In the genomic region with DNA sequence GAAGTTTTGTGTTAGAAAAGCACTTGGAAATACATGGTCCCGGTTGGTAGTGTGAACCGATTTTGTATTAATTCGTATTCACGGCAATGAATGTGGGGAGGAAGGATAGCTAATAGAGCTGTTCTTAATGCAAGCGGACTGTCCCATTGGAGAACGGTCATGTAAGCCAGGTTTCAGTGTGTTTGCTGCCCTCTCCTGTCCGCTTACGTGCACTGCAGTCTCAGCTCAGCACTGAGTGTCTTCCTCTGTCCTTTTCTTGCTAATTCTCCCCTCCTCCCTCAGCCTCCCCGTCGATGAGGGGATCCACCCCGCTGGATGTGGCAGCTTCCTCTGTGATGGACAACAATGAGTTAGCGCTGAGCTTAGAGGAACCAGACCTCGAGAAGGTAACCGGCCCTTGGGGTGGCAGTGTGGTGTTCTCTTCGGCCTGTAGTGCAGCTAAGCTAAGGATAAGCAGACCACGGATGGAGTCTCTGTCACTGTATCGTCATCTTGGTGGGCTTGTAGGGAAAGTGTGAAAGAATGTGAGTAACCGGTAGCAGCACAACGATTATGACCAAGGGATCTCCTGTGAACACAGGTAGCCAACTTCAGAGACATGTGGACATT, we compare ENCODE assay signal across 8 cellular contexts.
A peak's percentile ranks its signal among the peaks of the same experiment; 100 is the strongest.
DNase-seq lines count a peak whose midpoint lies in the region; ATAC-seq, FAIRE-seq and TF ChIP-seq lines count a peak whose summit lies in the region.

No MANE protein-coding gene starts in this region.

- H3K9me3 Mint-ChIP-seq in activated naive CD4-positive, alpha-beta T cell treated with anti-CD3 and anti-CD28 coated beads, Interleukin-2, amount 50 U/mL, for 72 hours: no peaks in the 10 kb centered on the region
- no peaks in the 10 kb centered on the region for H3K9me3 Mint-ChIP-seq in progenitor cell of endocrine pancreas (ENCODE audit: low read depth)

- FAIRE-seq in urothelium cell line (lab: Jason Lieb, UNC): peak; percentile 91

- no peaks in the 10 kb centered on the region for H3K9me3 ChIP-seq in SK-N-SH

- H3K9me2 ChIP-seq in SK-N-SH: no peaks in the 10 kb centered on the region

- H3K27me3 ChIP-seq in SK-N-SH (ENCODE audit: insufficient read depth): 0 out of 2 replicates have a peak, but pooled peaks cover 7% of the 10 kb centered on the region

- peak; percentile 94 for TF ChIP-seq RAD21 in SK-N-SH (IDR thresholded peaks at IDR 0.05; ENCODE audit: low read length)

- H3K36me3 ChIP-seq in SK-N-SH (replicated peaks in 1 of 2; ENCODE audit: control insufficient read depth in 1 of 2, insufficient read depth in 2 of 2, low read length in 1 of 2): no peaks in the 10 kb centered on the region

- H4K20me1 ChIP-seq in SK-N-SH (ENCODE audit: insufficient read depth): no peaks in the 10 kb centered on the region

- DNase-seq in AML-193 (lab: John Stamatoyannopoulos, UW) (peak; percentile 43 to 51), KG1 (lab: John Stamatoyannopoulos, UW) (peak; percentile 56), SK-N-SH (peak; percentile 66), Right ventricle myocardium superior (peak; percentile 75), progenitor cell of endocrine pancreas (ENCODE audit: low spot score, unreplicated experiment) (peak; percentile 64), urothelium cell line (ENCODE audit: low spot score) (peak; percentile 63)
- peak in 1 of 2 donors; percentile 60 for DNase-seq in activated naive CD4-positive, alpha-beta T cell treated with anti-CD3 and anti-CD28 coated beads, Interleukin-2, amount 50 U/mL, for 72 hours (ENCODE audit: low spot score in 2 of 2)

- no peaks in the 10 kb centered on the region for H3K4me1 Mint-ChIP-seq in progenitor cell of endocrine pancreas (ENCODE audit: low read depth)

- intact Hi-C loops in Right ventricle myocardium superior (cut with DNase I): loop anchor here (5.0 to 10.0 kb wide), 3 partner anchors 406 to 613 kb away; no protein-coding TSS in a partner anchor

- no peak overlapping the region for H3K9ac ChIP-seq in SK-N-SH

- H3K4me3 Mint-ChIP-seq in progenitor cell of endocrine pancreas (ENCODE audit: low read depth): no peak overlapping the region

- no peak overlapping the region for H3K27ac ChIP-seq in SK-N-SH (ENCODE audit: low read depth in 2 of 2, low read length in 1 of 2)

- peaks cover 6% of the 10 kb centered on the region for H3K27me3 Mint-ChIP-seq in progenitor cell of endocrine pancreas

- no peak overlapping the region; a peak in 1 of 4 replicates for H3K4me3 ChIP-seq in SK-N-SH (ENCODE audit: low read depth in 2 of 2, low read length in 1 of 2)

- H3K79me2 ChIP-seq in SK-N-SH (ENCODE audit: insufficient read depth): no peaks in the 10 kb centered on the region

- POLR2A ChIA-PET in SK-N-SH (lab: Yijun Ruan, JAX): interaction anchor here (1.0 kb wide), 1 partner anchor 61 kb away, joined by 3 read pairs; no protein-coding TSS in a partner anchor

- peak; percentile 84 for ATAC-seq in GM18868 (IDR thresholded peaks at IDR 0.05; ENCODE audit: unreplicated experiment)
- peak; percentile 67 to 78 for ATAC-seq in activated naive CD4-positive, alpha-beta T cell treated with anti-CD3 and anti-CD28 coated beads, Interleukin-2, amount 50 U/mL, for 72 hours
- ATAC-seq in Right ventricle myocardium superior (ENCODE audit: poor library complexity): peak; percentile 96

- CTCF ChIA-PET in SK-N-SH (lab: Yijun Ruan, JAX): interaction anchor here (0.5 to 3.0 kb wide), 104 partner anchors 9 to 797 kb away, joined by 3 to 182 read pairs (median 4); a partner anchor contains a TSS

- WGBS in SK-N-SH (ENCODE audit: low lambda C conversion rate): 19% methylated on average over 19 of the region's 19 CpGs

- H2AFZ ChIP-seq in SK-N-SH (ENCODE audit: low read depth): no peak overlapping the region

- H3K36me3 Mint-ChIP-seq in activated naive CD4-positive, alpha-beta T cell treated with anti-CD3 and anti-CD28 coated beads, Interleukin-2, amount 50 U/mL, for 72 hours: no peaks in the 10 kb centered on the region
- H3K36me3 Mint-ChIP-seq in progenitor cell of endocrine pancreas (ENCODE audit: insufficient read depth): no peaks in the 10 kb centered on the region

- H3K4me1 ChIP-seq in SK-N-SH (ENCODE audit: control insufficient read depth in 1 of 2, insufficient read depth in 2 of 2, low read depth in 1 of 2, low read length in 1 of 2): peaks cover 0 to 5% of the 10 kb centered on the region in 2 experiments; a peak in 1 of 4 replicates

- no peak overlapping the region for H3K27ac Mint-ChIP-seq in activated naive CD4-positive, alpha-beta T cell treated with anti-CD3 and anti-CD28 coated beads, Interleukin-2, amount 50 U/mL, for 72 hours
- H3K27ac Mint-ChIP-seq in progenitor cell of endocrine pancreas: no peak overlapping the region

- no peak overlapping the region for H3K4me2 ChIP-seq in SK-N-SH

- no peak for TF ChIP-seq EP300 in SK-N-SH (IDR thresholded peaks at IDR 0.05; ENCODE audit: borderline replicate concordance in 1 of 2, low read depth in 1 of 2, low read length in 1 of 2)

- H3F3A ChIP-seq in SK-N-SH (replicated peaks; ENCODE audit: insufficient read depth): no peaks in the 10 kb centered on the region

- TF ChIP-seq CTCF in SK-N-SH (IDR thresholded peaks at IDR 0.05) (peak; percentile 96), progenitor cell of endocrine pancreas (IDR thresholded peaks at IDR 0.05; ENCODE audit: unreplicated experiment) (peak; percentile 92)

TF ChIP-seq in SK-N-SH, 30 proteins besides CTCF, POLR2A, EP300 and RAD21:
- TF ChIP-seq JUND (IDR thresholded peaks at IDR 0.05): no peak
- peak; percentile 15; the same call in 1 of the 2 replicates for TF ChIP-seq NRF1 (IDR thresholded peaks at IDR 0.05; ENCODE audit: low read depth, low read length)
- TF ChIP-seq SIN3A (IDR thresholded peaks at IDR 0.05; ENCODE audit: borderline replicate concordance, low read depth, low read length): no peak
- TF ChIP-seq SMC3 (IDR thresholded peaks at IDR 0.05; ENCODE audit: low read depth, low read length): peak; percentile 96
